In the genomic region with DNA sequence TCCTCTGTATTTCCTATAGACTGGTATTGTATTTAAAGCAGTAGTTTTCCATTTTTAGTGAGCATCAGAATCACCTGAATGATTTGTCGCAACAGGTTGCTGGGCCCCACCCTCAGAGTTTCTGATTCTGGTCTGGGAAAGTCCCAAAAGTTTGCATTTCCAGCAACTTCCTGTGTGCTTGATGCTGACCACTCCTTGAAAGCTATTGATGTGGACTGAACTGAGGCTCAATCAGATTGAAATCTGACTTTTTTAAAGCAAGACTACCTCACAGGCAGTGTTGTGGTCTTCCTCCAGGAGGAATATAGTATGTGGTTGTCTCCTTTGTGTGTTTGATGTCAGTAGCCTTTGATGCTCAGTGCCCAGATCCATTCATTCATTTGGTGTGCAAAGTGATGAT, we compare ENCODE assay signal across 17 cellular contexts. TPM values are rescaled to one million over a fixed set of nuclear protein-coding genes. Genes with fewer than 3 reads are reported as not detected.
DNase-seq lines count a peak whose midpoint lies in the region; ATAC-seq lines count a peak whose summit lies in the region.
"Had no signal": no experiment of that assay in that cellular context is flagged by ENCODE, and none has a peak within 500 bp of the region (broad histone marks: within the 10 kb centered on the region; RNA-seq: fewer than 3 reads in every experiment).

No MANE protein-coding gene starts in this region.

- peak overlapping the region; percentile 61 to 64 for H3K27ac Mint-ChIP-seq in activated naive CD4-positive, alpha-beta T cell treated with anti-CD3 and anti-CD28 coated beads, Interleukin-2, amount 50 U/mL, for 72 hours
- H3K27ac Mint-ChIP-seq in T-helper 2 cell treated with Interferon-gamma antibody and Interleukin-4, amounts not matched to agents 5 μg/mL and 100 μg/mL, for 36 hours = peak overlapping the region; percentile 27
- peak overlapping the region; percentile 17 to 55 for H3K27ac Mint-ChIP-seq in stimulated activated naive CD8-positive, alpha-beta T cell treated with anti-CD3 and anti-CD28 coated beads, Interleukin-15, amount 100 ng/mL, for 72 hours
- H3K27ac Mint-ChIP-seq: brain had no signal

- H3K4me1 Mint-ChIP-seq in T-helper 2 cell treated with Interferon-gamma antibody and Interleukin-4, amounts not matched to agents 5 μg/mL and 100 μg/mL, for 36 hours (ENCODE audit: low read depth) = peaks cover 43% of the 10 kb centered on the region
- peaks cover 72% of the 10 kb centered on the region for H3K4me1 Mint-ChIP-seq in stimulated activated naive CD8-positive, alpha-beta T cell treated with anti-CD3 and anti-CD28 coated beads, Interleukin-15, amount 100 ng/mL, for 72 hours
- H3K4me1 Mint-ChIP-seq: brain had no signal

- no peak for DNase-seq in activated naive CD4-positive, alpha-beta T cell treated with anti-CD3 and anti-CD28 coated beads, Interleukin-2, amount 50 U/mL, for 72 hours (ENCODE audit: low spot score in 2 of 2)
- no peak for DNase-seq in activated naive CD4-positive, alpha-beta T cell treated with Interleukin-2 at 50 U/mL for 16 hours
- DNase-seq in T-helper 2 cell treated with Interferon-gamma antibody and Interleukin-4, amounts not matched to agents 5 μg/mL and 100 μg/mL, for 36 hours (ENCODE audit: low spot score) = no peak
- peak in 1 of 2 donors; percentile 46 for DNase-seq in stimulated activated naive CD8-positive, alpha-beta T cell treated with anti-CD3 and anti-CD28 coated beads, Interleukin-15, amount 100 ng/mL, for 72 hours
- DNase-seq in NCI-H187 (lab: John Stamatoyannopoulos, UW) = no peak
- DNase-seq in UCSD-AML1 (lab: John Stamatoyannopoulos, UW; ENCODE audit: unreplicated experiment) = no peak
- DNase-seq: heart left ventricle, mesenchymal stem cell, MG63, NCI-H1694 treated with DMSO at 0.1 percent for 48 hours, NCI-H510A treated with DMSO at 0.1 percent for 48 hours, OCI-M1, SJCRH30, T-helper 9 cell had no signal

- ATAC-seq in activated naive CD4-positive, alpha-beta T cell treated with anti-CD3 and anti-CD28 coated beads, Interleukin-2, amount 50 U/mL, for 72 hours = peak; percentile 19 to 71
- ATAC-seq in esophagus mucosa = peak; percentile 44
- peak; percentile 86 for ATAC-seq in stimulated activated naive CD8-positive, alpha-beta T cell treated with anti-CD3 and anti-CD28 coated beads, Interleukin-15, amount 100 ng/mL, for 72 hours
- no peak for ATAC-seq in GM21447 (IDR thresholded peaks at IDR 0.05; ENCODE audit: unreplicated experiment)
- ATAC-seq: heart left ventricle had no signal

- no peaks in the 10 kb centered on the region for H3K27me3 Mint-ChIP-seq in T-helper 2 cell treated with Interferon-gamma antibody and Interleukin-4, amounts not matched to agents 5 μg/mL and 100 μg/mL, for 36 hours (ENCODE audit: low read depth)
- H3K27me3 Mint-ChIP-seq in stimulated activated naive CD8-positive, alpha-beta T cell treated with anti-CD3 and anti-CD28 coated beads, Interleukin-15, amount 100 ng/mL, for 72 hours = no peaks in the 10 kb centered on the region

- peak overlapping the region; percentile 8 for H3K4me3 Mint-ChIP-seq in T-helper 2 cell treated with Interferon-gamma antibody and Interleukin-4, amounts not matched to agents 5 μg/mL and 100 μg/mL, for 36 hours
- peak overlapping the region; percentile 33 for H3K4me3 Mint-ChIP-seq in stimulated activated naive CD8-positive, alpha-beta T cell treated with anti-CD3 and anti-CD28 coated beads, Interleukin-15, amount 100 ng/mL, for 72 hours
- H3K4me3 Mint-ChIP-seq: brain had no signal

- H3K9me3 Mint-ChIP-seq in activated naive CD4-positive, alpha-beta T cell treated with anti-CD3 and anti-CD28 coated beads, Interleukin-2, amount 50 U/mL, for 72 hours = no peaks in the 10 kb centered on the region
- H3K9me3 Mint-ChIP-seq in T-helper 2 cell treated with Interferon-gamma antibody and Interleukin-4, amounts not matched to agents 5 μg/mL and 100 μg/mL, for 36 hours = no peaks in the 10 kb centered on the region
- H3K9me3 Mint-ChIP-seq in stimulated activated naive CD8-positive, alpha-beta T cell treated with anti-CD3 and anti-CD28 coated beads, Interleukin-15, amount 100 ng/mL, for 72 hours = no peaks in the 10 kb centered on the region

- peaks cover 0 to 6% of the 10 kb centered on the region in 2 donors for H3K36me3 Mint-ChIP-seq in activated naive CD4-positive, alpha-beta T cell treated with anti-CD3 and anti-CD28 coated beads, Interleukin-2, amount 50 U/mL, for 72 hours
- no peaks in the 10 kb centered on the region for H3K36me3 Mint-ChIP-seq in T-helper 2 cell treated with Interferon-gamma antibody and Interleukin-4, amounts not matched to agents 5 μg/mL and 100 μg/mL, for 36 hours (ENCODE audit: low read depth)
- H3K36me3 Mint-ChIP-seq: brain had no signal

RNA-seq across cellular contexts. Expression of gene MPZL2, which starts 17.2 kb away (rescaled TPM):
- 10 to 100 TPM; 39.4 to 64.1 TPM for total RNA-seq in activated naive CD4-positive, alpha-beta T cell treated with anti-CD3 and anti-CD28 coated beads, Interleukin-2, amount 50 U/mL, for 72 hours
- total RNA-seq in esophagus mucosa = 457 TPM
- total RNA-seq: SJCRH30 had no signal

RNA-seq across cellular contexts. Expression of gene CD3E, which starts 23.2 kb away (rescaled TPM):
- 100 to 1,000 TPM; 371 to 455 TPM for total RNA-seq in activated naive CD4-positive, alpha-beta T cell treated with anti-CD3 and anti-CD28 coated beads, Interleukin-2, amount 50 U/mL, for 72 hours
- total RNA-seq in esophagus mucosa = 1.2 TPM
- total RNA-seq: SJCRH30 had no signal

RNA-seq across cellular contexts. Expression of gene MPZL3, which starts 29.1 kb away (rescaled TPM):
- total RNA-seq in activated naive CD4-positive, alpha-beta T cell treated with anti-CD3 and anti-CD28 coated beads, Interleukin-2, amount 50 U/mL, for 72 hours = 10 to 100 TPM; 35.0 to 93.0 TPM
- 20.7 TPM for total RNA-seq in esophagus mucosa

RNA-seq across cellular contexts. Expression of gene JAML, which starts 56.5 kb away (rescaled TPM):
- total RNA-seq in activated naive CD4-positive, alpha-beta T cell treated with anti-CD3 and anti-CD28 coated beads, Interleukin-2, amount 50 U/mL, for 72 hours = 100 to 1,000 TPM; 125 to 239 TPM
- 2.7 TPM for total RNA-seq in esophagus mucosa
- total RNA-seq: SJCRH30 had no signal

Comparison
In these comparisons a context has a peak if more than half of its experiments do, and no peak if none do; other contexts are left out.
1. RNA of gene CD3E, which starts 23.2 kb away (total RNA-seq): 371 to 455 TPM in activated naive CD4-positive, alpha-beta T cell treated with anti-CD3 and anti-CD28 coated beads, Interleukin-2, amount 50 U/mL, for 72 hours; 1.2 TPM in esophagus mucosa (single experiment); every median in the first group is over 100 times any median in the second.
2. Peak in every context shown above with its lines, with median percentiles within 50 percentile points of each other: H3K27ac Mint-ChIP-seq.